Comparison of ENCODE assay signal across 1 cellular context in the genomic region with DNA sequence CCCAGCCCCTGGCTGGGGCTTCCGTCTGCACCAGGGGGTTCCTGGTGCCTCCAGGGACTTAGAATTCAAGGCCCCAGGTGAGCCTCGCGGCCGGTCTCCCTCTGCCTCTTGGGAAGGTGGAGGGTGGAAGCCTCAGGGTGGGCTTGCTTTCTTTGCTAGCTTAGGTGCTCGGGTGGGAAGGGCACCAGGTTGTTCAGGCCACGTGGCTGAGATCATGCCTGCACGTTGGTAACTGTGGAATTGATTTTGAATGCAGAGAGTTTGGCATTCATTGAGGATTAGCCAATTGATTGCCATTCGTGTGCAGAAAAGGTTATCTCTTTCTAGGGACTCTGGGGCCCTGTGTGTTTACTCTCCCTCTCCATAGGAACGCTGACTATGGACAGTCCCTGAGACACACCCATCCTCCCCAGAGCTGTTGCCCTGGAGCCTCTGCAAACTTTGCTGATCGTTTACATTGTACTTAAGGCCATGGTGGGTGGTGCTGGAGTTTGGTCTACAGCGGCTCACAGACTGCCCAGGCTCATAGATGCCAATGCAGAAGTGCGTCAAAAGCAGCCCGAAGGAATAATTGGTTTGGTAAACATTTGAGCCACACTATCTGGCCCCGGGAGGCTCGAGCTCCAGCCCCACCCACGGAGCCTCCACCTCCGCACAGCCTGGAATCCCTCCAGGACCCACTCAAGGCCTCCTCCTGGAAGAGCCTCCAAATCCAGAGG.
TF ChIP-seq lines count a peak whose summit lies in the region.

No MANE protein-coding gene starts in this region.

TF ChIP-seq in HepG2, 621 proteins besides CTCF, POLR2A, EP300 and RAD21 (continued from another document):
- TF ChIP-seq, protein P1, sequence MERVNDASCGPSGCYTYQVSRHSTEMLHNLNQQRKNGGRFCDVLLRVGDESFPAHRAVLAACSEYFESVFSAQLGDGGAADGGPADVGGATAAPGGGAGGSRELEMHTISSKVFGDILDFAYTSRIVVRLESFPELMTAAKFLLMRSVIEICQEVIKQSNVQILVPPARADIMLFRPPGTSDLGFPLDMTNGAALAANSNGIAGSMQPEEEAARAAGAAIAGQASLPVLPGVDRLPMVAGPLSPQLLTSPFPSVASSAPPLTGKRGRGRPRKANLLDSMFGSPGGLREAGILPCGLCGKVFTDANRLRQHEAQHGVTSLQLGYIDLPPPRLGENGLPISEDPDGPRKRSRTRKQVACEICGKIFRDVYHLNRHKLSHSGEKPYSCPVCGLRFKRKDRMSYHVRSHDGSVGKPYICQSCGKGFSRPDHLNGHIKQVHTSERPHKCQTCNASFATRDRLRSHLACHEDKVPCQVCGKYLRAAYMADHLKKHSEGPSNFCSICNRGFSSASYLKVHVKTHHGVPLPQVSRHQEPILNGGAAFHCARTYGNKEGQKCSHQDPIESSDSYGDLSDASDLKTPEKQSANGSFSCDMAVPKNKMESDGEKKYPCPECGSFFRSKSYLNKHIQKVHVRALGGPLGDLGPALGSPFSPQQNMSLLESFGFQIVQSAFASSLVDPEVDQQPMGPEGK (CRISPR knock-in tag; IDR thresholded peaks at IDR 0.05): 0 out of 2 replicates have a peak, but pooled peaks have one; percentile 32
- TF ChIP-seq FIP1L1 (IDR thresholded peaks at IDR 0.05; ENCODE audit: borderline replicate concordance, insufficient read depth, low read depth, low read length) (no peak), ZNF598 (CRISPR knock-in tag; IDR thresholded peaks at IDR 0.05; ENCODE audit: borderline replicate concordance) (no peak), KDM4B (CRISPR knock-in tag; IDR thresholded peaks at IDR 0.05) (no peak), MED1 (CRISPR knock-in tag; IDR thresholded peaks at IDR 0.05) (0 out of 2 replicates have a peak, but pooled peaks have one; percentile 13), SOX13 (IDR thresholded peaks at IDR 0.05) (no peak), SOX13 (CRISPR knock-in tag; conservative IDR thresholded peaks at IDR 0.05 in 1 of 2, IDR thresholded peaks at IDR 0.05 in 1 of 2) (peak in 1 of 2 experiments; percentile 54; a peak in 1 of 4 replicates), ZNF768 (CRISPR knock-in tag; IDR thresholded peaks at IDR 0.05) (no peak), RFX3 (CRISPR knock-in tag; IDR thresholded peaks at IDR 0.05) (peak; percentile 53; the same call in 1 of the 2 replicates), ZNF670 (CRISPR knock-in tag; IDR thresholded peaks at IDR 0.05; ENCODE audit: borderline replicate concordance) (no peak), CENPT (CRISPR knock-in tag; IDR thresholded peaks at IDR 0.05; ENCODE audit: low read depth) (no peak), ZNF557 (CRISPR knock-in tag; IDR thresholded peaks at IDR 0.05) (peak; percentile 65; the same call in 1 of the 2 replicates), FOXK1 (CRISPR knock-in tag; IDR thresholded peaks at IDR 0.05; ENCODE audit: borderline replicate concordance, low read depth) (no peak), ZFP36 (IDR thresholded peaks at IDR 0.05; ENCODE audit: borderline replicate concordance, low read depth, low read length, partially characterized antibody) (no peak), RFXANK (CRISPR knock-in tag; IDR thresholded peaks at IDR 0.05) (no peak), ZNF672 (CRISPR knock-in tag; IDR thresholded peaks at IDR 0.05) (no peak), HDAC6 (IDR thresholded peaks at IDR 0.05; ENCODE audit: low read depth, low read length) (no peak), GATA4 (IDR thresholded peaks at IDR 0.05; ENCODE audit: borderline replicate concordance, low read depth) (no peak), TCF7L2 (IDR thresholded peaks at IDR 0.05; ENCODE audit: low read depth, low read length) (no peak), ZNF143 (CRISPR knock-in tag; IDR thresholded peaks at IDR 0.05) (no peak), U2AF1 (optimal IDR thresholded peaks at IDR 0.05; ENCODE audit: low read depth, low read length) (no peak), ZNF354B (CRISPR knock-in tag; IDR thresholded peaks at IDR 0.05) (0 out of 2 replicates have a peak, but pooled peaks have one; percentile 24), RCOR2 (CRISPR knock-in tag; IDR thresholded peaks at IDR 0.05) (no peak), SYNCRIP (IDR thresholded peaks at IDR 0.05; ENCODE audit: insufficient read depth, low read depth, low read length) (no peak), PAX8 (CRISPR knock-in tag; IDR thresholded peaks at IDR 0.05; ENCODE audit: borderline replicate concordance) (no peak), ZNF333 (CRISPR knock-in tag; IDR thresholded peaks at IDR 0.05; ENCODE audit: borderline replicate concordance) (no peak), HOXA7 (CRISPR knock-in tag; IDR thresholded peaks at IDR 0.05) (no peak), TBX2 (CRISPR knock-in tag; IDR thresholded peaks at IDR 0.05; ENCODE audit: borderline replicate concordance) (peak; percentile 61; the same call in 1 of the 2 replicates), CREM (IDR thresholded peaks at IDR 0.05) (peak; percentile 25; the same call in 1 of the 2 replicates), CREM (CRISPR knock-in tag; IDR thresholded peaks at IDR 0.05) (no peak), ZNF317 (CRISPR knock-in tag; IDR thresholded peaks at IDR 0.05) (no peak), HDAC2 (CRISPR knock-in tag; IDR thresholded peaks at IDR 0.05) (peak; percentile 57; the same call in 1 of the 2 replicates), HOXA3 (CRISPR knock-in tag; IDR thresholded peaks at IDR 0.05) (peak; percentile 50; the same call in 1 of the 2 replicates), GATAD2A (CRISPR knock-in tag; IDR thresholded peaks at IDR 0.05) (peak; percentile 39; the same call in 1 of the 2 replicates), SOX6 (IDR thresholded peaks at IDR 0.05) (no peak), SOX6 (CRISPR knock-in tag; IDR thresholded peaks at IDR 0.05) (peak; percentile 79), NFKB2 (CRISPR knock-in tag; IDR thresholded peaks at IDR 0.05; ENCODE audit: borderline replicate concordance) (no peak), ZSCAN9 (CRISPR knock-in tag; IDR thresholded peaks at IDR 0.05; ENCODE audit: borderline replicate concordance) (no peak), SAP130 (CRISPR knock-in tag; IDR thresholded peaks at IDR 0.05; ENCODE audit: low read depth) (peak; percentile 13; the same call in 1 of the 2 replicates), ZNF44 (CRISPR knock-in tag; IDR thresholded peaks at IDR 0.05) (no peak), PHF20 (CRISPR knock-in tag; IDR thresholded peaks at IDR 0.05) (no peak), FOXP1 (IDR thresholded peaks at IDR 0.05) (no peak), FOXP1 (CRISPR knock-in tag; IDR thresholded peaks at IDR 0.05) (peak; percentile 82), REL (CRISPR knock-in tag; conservative IDR thresholded peaks at IDR 0.05) (no peak)
- TF ChIP-seq, protein P2, sequence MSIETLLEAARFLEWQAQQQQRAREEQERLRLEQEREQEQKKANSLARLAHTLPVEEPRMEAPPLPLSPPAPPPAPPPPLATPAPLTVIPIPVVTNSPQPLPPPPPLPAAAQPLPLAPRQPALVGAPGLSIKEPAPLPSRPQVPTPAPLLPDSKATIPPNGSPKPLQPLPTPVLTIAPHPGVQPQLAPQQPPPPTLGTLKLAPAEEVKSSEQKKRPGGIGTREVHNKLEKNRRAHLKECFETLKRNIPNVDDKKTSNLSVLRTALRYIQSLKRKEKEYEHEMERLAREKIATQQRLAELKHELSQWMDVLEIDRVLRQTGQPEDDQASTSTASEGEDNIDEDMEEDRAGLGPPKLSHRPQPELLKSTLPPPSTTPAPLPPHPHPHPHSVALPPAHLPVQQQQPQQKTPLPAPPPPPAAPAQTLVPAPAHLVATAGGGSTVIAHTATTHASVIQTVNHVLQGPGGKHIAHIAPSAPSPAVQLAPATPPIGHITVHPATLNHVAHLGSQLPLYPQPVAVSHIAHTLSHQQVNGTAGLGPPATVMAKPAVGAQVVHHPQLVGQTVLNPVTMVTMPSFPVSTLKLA (IDR thresholded peaks at IDR 0.05): peak; percentile 50
- TF ChIP-seq, protein P3, sequence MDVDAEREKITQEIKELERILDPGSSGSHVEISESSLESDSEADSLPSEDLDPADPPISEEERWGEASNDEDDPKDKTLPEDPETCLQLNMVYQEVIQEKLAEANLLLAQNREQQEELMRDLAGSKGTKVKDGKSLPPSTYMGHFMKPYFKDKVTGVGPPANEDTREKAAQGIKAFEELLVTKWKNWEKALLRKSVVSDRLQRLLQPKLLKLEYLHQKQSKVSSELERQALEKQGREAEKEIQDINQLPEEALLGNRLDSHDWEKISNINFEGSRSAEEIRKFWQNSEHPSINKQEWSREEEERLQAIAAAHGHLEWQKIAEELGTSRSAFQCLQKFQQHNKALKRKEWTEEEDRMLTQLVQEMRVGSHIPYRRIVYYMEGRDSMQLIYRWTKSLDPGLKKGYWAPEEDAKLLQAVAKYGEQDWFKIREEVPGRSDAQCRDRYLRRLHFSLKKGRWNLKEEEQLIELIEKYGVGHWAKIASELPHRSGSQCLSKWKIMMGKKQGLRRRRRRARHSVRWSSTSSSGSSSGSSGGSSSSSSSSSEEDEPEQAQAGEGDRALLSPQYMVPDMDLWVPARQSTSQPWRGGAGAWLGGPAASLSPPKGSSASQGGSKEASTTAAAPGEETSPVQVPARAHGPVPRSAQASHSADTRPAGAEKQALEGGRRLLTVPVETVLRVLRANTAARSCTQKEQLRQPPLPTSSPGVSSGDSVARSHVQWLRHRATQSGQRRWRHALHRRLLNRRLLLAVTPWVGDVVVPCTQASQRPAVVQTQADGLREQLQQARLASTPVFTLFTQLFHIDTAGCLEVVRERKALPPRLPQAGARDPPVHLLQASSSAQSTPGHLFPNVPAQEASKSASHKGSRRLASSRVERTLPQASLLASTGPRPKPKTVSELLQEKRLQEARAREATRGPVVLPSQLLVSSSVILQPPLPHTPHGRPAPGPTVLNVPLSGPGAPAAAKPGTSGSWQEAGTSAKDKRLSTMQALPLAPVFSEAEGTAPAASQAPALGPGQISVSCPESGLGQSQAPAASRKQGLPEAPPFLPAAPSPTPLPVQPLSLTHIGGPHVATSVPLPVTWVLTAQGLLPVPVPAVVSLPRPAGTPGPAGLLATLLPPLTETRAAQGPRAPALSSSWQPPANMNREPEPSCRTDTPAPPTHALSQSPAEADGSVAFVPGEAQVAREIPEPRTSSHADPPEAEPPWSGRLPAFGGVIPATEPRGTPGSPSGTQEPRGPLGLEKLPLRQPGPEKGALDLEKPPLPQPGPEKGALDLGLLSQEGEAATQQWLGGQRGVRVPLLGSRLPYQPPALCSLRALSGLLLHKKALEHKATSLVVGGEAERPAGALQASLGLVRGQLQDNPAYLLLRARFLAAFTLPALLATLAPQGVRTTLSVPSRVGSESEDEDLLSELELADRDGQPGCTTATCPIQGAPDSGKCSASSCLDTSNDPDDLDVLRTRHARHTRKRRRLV (CRISPR knock-in tag; IDR thresholded peaks at IDR 0.05): no peak
- TF ChIP-seq, protein P4, sequence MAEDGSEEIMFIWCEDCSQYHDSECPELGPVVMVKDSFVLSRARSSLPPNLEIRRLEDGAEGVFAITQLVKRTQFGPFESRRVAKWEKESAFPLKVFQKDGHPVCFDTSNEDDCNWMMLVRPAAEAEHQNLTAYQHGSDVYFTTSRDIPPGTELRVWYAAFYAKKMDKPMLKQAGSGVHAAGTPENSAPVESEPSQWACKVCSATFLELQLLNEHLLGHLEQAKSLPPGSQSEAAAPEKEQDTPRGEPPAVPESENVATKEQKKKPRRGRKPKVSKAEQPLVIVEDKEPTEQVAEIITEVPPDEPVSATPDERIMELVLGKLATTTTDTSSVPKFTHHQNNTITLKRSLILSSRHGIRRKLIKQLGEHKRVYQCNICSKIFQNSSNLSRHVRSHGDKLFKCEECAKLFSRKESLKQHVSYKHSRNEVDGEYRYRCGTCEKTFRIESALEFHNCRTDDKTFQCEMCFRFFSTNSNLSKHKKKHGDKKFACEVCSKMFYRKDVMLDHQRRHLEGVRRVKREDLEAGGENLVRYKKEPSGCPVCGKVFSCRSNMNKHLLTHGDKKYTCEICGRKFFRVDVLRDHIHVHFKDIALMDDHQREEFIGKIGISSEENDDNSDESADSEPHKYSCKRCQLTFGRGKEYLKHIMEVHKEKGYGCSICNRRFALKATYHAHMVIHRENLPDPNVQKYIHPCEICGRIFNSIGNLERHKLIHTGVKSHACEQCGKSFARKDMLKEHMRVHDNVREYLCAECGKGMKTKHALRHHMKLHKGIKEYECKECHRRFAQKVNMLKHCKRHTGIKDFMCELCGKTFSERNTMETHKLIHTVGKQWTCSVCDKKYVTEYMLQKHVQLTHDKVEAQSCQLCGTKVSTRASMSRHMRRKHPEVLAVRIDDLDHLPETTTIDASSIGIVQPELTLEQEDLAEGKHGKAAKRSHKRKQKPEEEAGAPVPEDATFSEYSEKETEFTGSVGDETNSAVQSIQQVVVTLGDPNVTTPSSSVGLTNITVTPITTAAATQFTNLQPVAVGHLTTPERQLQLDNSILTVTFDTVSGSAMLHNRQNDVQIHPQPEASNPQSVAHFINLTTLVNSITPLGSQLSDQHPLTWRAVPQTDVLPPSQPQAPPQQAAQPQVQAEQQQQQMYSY (CRISPR knock-in tag; IDR thresholded peaks at IDR 0.05): 0 out of 2 replicates have a peak, but pooled peaks have one; percentile 30
- TF ChIP-seq, protein P5, sequence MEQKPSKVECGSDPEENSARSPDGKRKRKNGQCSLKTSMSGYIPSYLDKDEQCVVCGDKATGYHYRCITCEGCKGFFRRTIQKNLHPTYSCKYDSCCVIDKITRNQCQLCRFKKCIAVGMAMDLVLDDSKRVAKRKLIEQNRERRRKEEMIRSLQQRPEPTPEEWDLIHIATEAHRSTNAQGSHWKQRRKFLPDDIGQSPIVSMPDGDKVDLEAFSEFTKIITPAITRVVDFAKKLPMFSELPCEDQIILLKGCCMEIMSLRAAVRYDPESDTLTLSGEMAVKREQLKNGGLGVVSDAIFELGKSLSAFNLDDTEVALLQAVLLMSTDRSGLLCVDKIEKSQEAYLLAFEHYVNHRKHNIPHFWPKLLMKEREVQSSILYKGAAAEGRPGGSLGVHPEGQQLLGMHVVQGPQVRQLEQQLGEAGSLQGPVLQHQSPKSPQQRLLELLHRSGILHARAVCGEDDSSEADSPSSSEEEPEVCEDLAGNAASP (CRISPR knock-in tag; IDR thresholded peaks at IDR 0.05; ENCODE audit: borderline replicate concordance): no peak
- TF ChIP-seq, protein P6, sequence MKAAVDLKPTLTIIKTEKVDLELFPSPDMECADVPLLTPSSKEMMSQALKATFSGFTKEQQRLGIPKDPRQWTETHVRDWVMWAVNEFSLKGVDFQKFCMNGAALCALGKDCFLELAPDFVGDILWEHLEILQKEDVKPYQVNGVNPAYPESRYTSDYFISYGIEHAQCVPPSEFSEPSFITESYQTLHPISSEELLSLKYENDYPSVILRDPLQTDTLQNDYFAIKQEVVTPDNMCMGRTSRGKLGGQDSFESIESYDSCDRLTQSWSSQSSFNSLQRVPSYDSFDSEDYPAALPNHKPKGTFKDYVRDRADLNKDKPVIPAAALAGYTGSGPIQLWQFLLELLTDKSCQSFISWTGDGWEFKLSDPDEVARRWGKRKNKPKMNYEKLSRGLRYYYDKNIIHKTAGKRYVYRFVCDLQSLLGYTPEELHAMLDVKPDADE (CRISPR knock-in tag; IDR thresholded peaks at IDR 0.05): no peak
- TF ChIP-seq, protein P7, sequence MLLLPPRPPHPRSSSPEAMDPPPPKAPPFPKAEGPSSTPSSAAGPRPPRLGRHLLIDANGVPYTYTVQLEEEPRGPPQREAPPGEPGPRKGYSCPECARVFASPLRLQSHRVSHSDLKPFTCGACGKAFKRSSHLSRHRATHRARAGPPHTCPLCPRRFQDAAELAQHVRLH (CRISPR knock-in tag; IDR thresholded peaks at IDR 0.05; ENCODE audit: borderline replicate concordance, low read depth): peak; percentile 42; the same call in 1 of the 2 replicates
